12 cellular contexts compared by ENCODE assay signal in genomic region chr17:78366109-78366848, GRCh38. TPM values are rescaled to one million over a fixed set of nuclear protein-coding genes. Genes with fewer than 3 reads are reported as not detected.
A peak's percentile ranks its signal among the peaks of the same experiment; 100 is the strongest.
DNase-seq lines count a peak whose midpoint lies in the region; ATAC-seq, FAIRE-seq and TF ChIP-seq lines count a peak whose summit lies in the region.
"Had no signal": no experiment of that assay in that cellular context is flagged by ENCODE, and none has a peak within 500 bp of the region (broad histone marks: within the 10 kb centered on the region; RNA-seq: fewer than 3 reads in every experiment).

No MANE protein-coding gene starts in this region.

- H3K27me3 ChIP-seq in SJCRH30 (no peaks in the 10 kb centered on the region), left ventricle myocardium inferior (ENCODE audit: low read depth) (no peaks in the 10 kb centered on the region)

- no peak for ATAC-seq in GM18858 (IDR thresholded peaks at IDR 0.05; ENCODE audit: unreplicated experiment)
- ATAC-seq: stimulated activated naive CD8-positive, alpha-beta T cell treated with anti-CD3 and anti-CD28 coated beads, Interleukin-15, Interleukin-2, amounts not matched to agents 100 U/mL and 50 U/mL, for 24 hours had no signal

- DNase-seq in GM18507 (ENCODE audit: extremely low spot score, insufficient read length, low read depth) (no peak), SJCRH30 (peak; percentile 95), left ventricle myocardium inferior (no peak), renal cortical epithelial cell (ENCODE audit: low read depth) (peak; percentile 75), NCI-H226 (no peak)
- DNase-seq in activated naive CD4-positive, alpha-beta T cell treated with anti-CD3 and anti-CD28 coated beads, Interleukin-2, amount 50 U/mL, for 16 hours, result no peak
- DNase-seq in stimulated activated naive CD4-positive, alpha-beta T cell (lab: John Stamatoyannopoulos, UW), result no peak
- DNase-seq: activated naive CD4-positive, alpha-beta T cell treated with anti-CD3 and anti-CD28 coated beads for 36 hours; NCI-H2227 treated with DMSO at 0.1 percent for 48 hours; stimulated activated naive CD8-positive, alpha-beta T cell treated with anti-CD3 and anti-CD28 coated beads, Interleukin-15, Interleukin-2, amounts not matched to agents 100 U/mL and 50 U/mL, for 24 hours had no signal

- H3K36me3 ChIP-seq in SJCRH30, result no peaks in the 10 kb centered on the region
- no peaks in the 10 kb centered on the region for H3K36me3 ChIP-seq in left ventricle myocardium inferior

- no peak for TF ChIP-seq CTCF in left ventricle myocardium inferior (IDR thresholded peaks at IDR 0.05; ENCODE audit: borderline replicate concordance)

- H3K9me3 ChIP-seq in SJCRH30 (replicated peaks) (no peaks in the 10 kb centered on the region), left ventricle myocardium inferior (replicated peaks) (no peaks in the 10 kb centered on the region)

- H3K4me3 ChIP-seq in SJCRH30 (peak overlapping the region; percentile 24), left ventricle myocardium inferior (no peak overlapping the region)

- H3K4me1 ChIP-seq in SJCRH30, result peaks cover 44% of the 10 kb centered on the region
- peaks cover 20% of the 10 kb centered on the region for H3K4me1 ChIP-seq in left ventricle myocardium inferior

- FAIRE-seq in GM18507 (lab: Jason Lieb, UNC), result peak; percentile 62
- FAIRE-seq: TTC549 had no signal

- H3K27ac ChIP-seq in SJCRH30, result peak overlapping the region; percentile 92
- peak overlapping the region; percentile 70 for H3K27ac ChIP-seq in left ventricle myocardium inferior (replicated peaks)

- intact Hi-C loops in left ventricle myocardium inferior (cut with micrococcal nuclease), result loop anchor here (10.0 kb wide), 1 partner anchor 59 kb away; no protein-coding TSS in a partner anchor

RNA-seq across cellular contexts. Expression of gene SOCS3, which starts 6.4 kb away (rescaled TPM):
- total RNA-seq in SJCRH30 (2014; rRNA removed; shearing (Covaris generic)), result 27.5 and 28.9 TPM in 2 replicates
- total RNA-seq in left ventricle myocardium inferior (9.5 TPM), renal cortical epithelial cell (46.4 and 94.7 TPM in 2 replicates)

RNA-seq across cellular contexts. Expression of gene PGS1, which starts 12.2 kb away (rescaled TPM):
- total RNA-seq in SJCRH30 (2014; rRNA removed; shearing (Covaris generic)), result 59.8 and 66.2 TPM in 2 replicates
- total RNA-seq in left ventricle myocardium inferior (17.1 TPM), renal cortical epithelial cell (29.0 and 52.9 TPM in 2 replicates)

Comparison
In these comparisons a context has a peak if more than half of its experiments do, and no peak if none do; other contexts are left out.
1. DNase-seq: peak in SJCRH30 (2 of 2) and renal cortical epithelial cell (single experiment); none in GM18507 (single experiment), left ventricle myocardium inferior (single experiment), activated naive CD4-positive, alpha-beta T cell treated with anti-CD3 and anti-CD28 coated beads, Interleukin-2, amount 50 U/mL, for 16 hours (single experiment), stimulated activated naive CD4-positive, alpha-beta T cell (0 of 6) and NCI-H226 (single experiment).